In the genomic region with DNA sequence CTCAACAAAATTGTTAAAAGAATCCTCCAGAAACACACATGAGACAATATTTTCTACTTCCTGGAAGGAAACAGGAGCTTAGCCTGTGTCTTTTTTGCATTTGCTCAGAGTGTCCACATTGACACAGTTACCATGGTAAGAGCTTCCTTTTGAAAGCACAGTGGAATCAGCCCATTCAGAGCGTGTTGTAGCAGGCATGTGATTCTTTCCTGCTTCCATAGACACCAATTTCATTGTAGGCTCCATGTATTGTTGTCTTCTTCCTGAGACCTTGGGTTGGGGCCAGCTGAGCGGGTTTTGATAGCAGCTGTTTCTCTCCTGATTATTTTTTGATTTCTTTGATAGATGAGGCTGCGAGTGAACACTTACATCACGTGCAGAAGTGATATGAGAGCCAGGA, we compare ENCODE assay signal across 14 cellular contexts. TPM values are rescaled to one million over a fixed set of nuclear protein-coding genes. Genes with fewer than 3 reads are reported as not detected.
DNase-seq lines count a peak whose midpoint lies in the region; ATAC-seq and TF ChIP-seq lines count a peak whose summit lies in the region.
"Had no signal": no experiment of that assay in that cellular context is flagged by ENCODE, and none has a peak within 500 bp of the region (broad histone marks: within the 10 kb centered on the region; RNA-seq: fewer than 3 reads in every experiment).

No MANE protein-coding gene starts in this region.

- H3K36me3 ChIP-seq in sigmoid colon: no peaks in the 10 kb centered on the region
- H3K36me3 ChIP-seq: neutrophil, thoracic aorta had no signal

- H3K4me1 ChIP-seq in foreskin keratinocyte (peaks cover 15% of the 10 kb centered on the region), sigmoid colon (peaks cover 0 to 33% (median 17%) of the 10 kb centered on the region in 4 donors)

- no peak for TF ChIP-seq EP300 in sigmoid colon (IDR thresholded peaks at IDR 0.05)

- TF ChIP-seq CTCF in foreskin keratinocyte (conservative IDR thresholded peaks at IDR 0.05) (no peak), nephron (IDR thresholded peaks at IDR 0.05; ENCODE audit: unreplicated experiment in 3 of 3) (no peak), sigmoid colon (IDR thresholded peaks at IDR 0.05) (no peak)
- no peak for TF ChIP-seq CTCF in CD4-positive, alpha-beta T cell (IDR thresholded peaks at IDR 0.05)

- intact Hi-C loops in CD4-positive, alpha-beta T cell (cut with DNase I, micrococcal nuclease): no loop called here
- intact Hi-C loops in sigmoid colon (cut with DNase I): no loop called here

- H3K27me3 ChIP-seq in foreskin keratinocyte (no peaks in the 10 kb centered on the region), sigmoid colon (no peaks in the 10 kb centered on the region)
- no peaks in the 10 kb centered on the region for H3K27me3 ChIP-seq in CD4-positive, alpha-beta T cell (ENCODE audit: control insufficient read depth, insufficient read depth, low read length)
- H3K27me3 ChIP-seq: neutrophil had no signal

- peak overlapping the region; percentile 88 to 96 (median 91) for H3K27ac Mint-ChIP-seq in nephron
- no peak overlapping the region for H3K27ac Mint-ChIP-seq in CD4-positive, alpha-beta T cell
- H3K27ac Mint-ChIP-seq in activated T-cell treated with anti-CD3 and anti-CD28 coated beads, Interleukin-2, amount 50 U/mL, for 72 hours: no peak overlapping the region
- H3K27ac Mint-ChIP-seq: activated naive CD8-positive, alpha-beta T cell had no signal

- peaks cover 3% of the 10 kb centered on the region for H3K27me3 Mint-ChIP-seq in nephron (ENCODE audit: low read depth)
- H3K27me3 Mint-ChIP-seq in CD4-positive, alpha-beta T cell: peaks cover 4% of the 10 kb centered on the region
- peaks cover 26% of the 10 kb centered on the region for H3K27me3 Mint-ChIP-seq in activated T-cell treated with anti-CD3 and anti-CD28 coated beads, Interleukin-2, amount 50 U/mL, for 72 hours (ENCODE audit: low read depth)
- H3K27me3 Mint-ChIP-seq: activated naive CD8-positive, alpha-beta T cell had no signal

- CTCF ChIA-PET in CD4-positive, alpha-beta T cell (lab: Charles Lee): no interaction called here

- H3K9me3 ChIP-seq in CD4-positive, alpha-beta T cell (ENCODE audit: control insufficient read depth, low read length): no peaks in the 10 kb centered on the region
- H3K9me3 ChIP-seq in sigmoid colon: no peaks in the 10 kb centered on the region
- H3K9me3 ChIP-seq: neutrophil, thoracic aorta had no signal

- 82 to 90% methylated on average over 4 of the region's 4 CpGs for WGBS in sigmoid colon, 2 donors

- H3K27ac ChIP-seq in foreskin keratinocyte (peak overlapping the region; percentile 42), sigmoid colon (peak overlapping the region in 1 of 4 donors; percentile 2)
- no peak overlapping the region for H3K27ac ChIP-seq in CD4-positive, alpha-beta T cell (ENCODE audit: low read depth, low read length)
- H3K27ac ChIP-seq: neutrophil had no signal

- POLR2A ChIA-PET in CD4-positive, alpha-beta T cell (lab: Charles Lee): no interaction called here

- no peak for TF ChIP-seq POLR2A in sigmoid colon (IDR thresholded peaks at IDR 0.05)

- no peaks in the 10 kb centered on the region for H3K9me3 Mint-ChIP-seq in nephron
- H3K9me3 Mint-ChIP-seq in CD4-positive, alpha-beta T cell: no peaks in the 10 kb centered on the region
- H3K9me3 Mint-ChIP-seq in activated T-cell treated with anti-CD3 and anti-CD28 coated beads, Interleukin-2, amount 50 U/mL, for 72 hours: no peaks in the 10 kb centered on the region

- no peak overlapping the region for H3K4me3 Mint-ChIP-seq in nephron
- H3K4me3 Mint-ChIP-seq in CD4-positive, alpha-beta T cell: no peak overlapping the region
- no peak overlapping the region for H3K4me3 Mint-ChIP-seq in activated T-cell treated with anti-CD3 and anti-CD28 coated beads, Interleukin-2, amount 50 U/mL, for 72 hours
- H3K4me3 Mint-ChIP-seq: activated naive CD8-positive, alpha-beta T cell had no signal

- H3K4me3 ChIP-seq in sigmoid colon: no peak overlapping the region
- H3K4me3 ChIP-seq: thoracic aorta had no signal

- peak; percentile 65 for DNase-seq in COR-L47 (lab: John Stamatoyannopoulos, UW)
- peak; percentile 70 for DNase-seq in NCI-H774 (lab: John Stamatoyannopoulos, UW)
- peak; percentile 85 to 92 for DNase-seq in foreskin keratinocyte
- no peak for DNase-seq in CD4-positive, alpha-beta T cell
- no peak for DNase-seq in cerebellar nuclear complex (lab: John Stamatoyannopoulos, UW)
- no peak for DNase-seq in activated T-cell treated with anti-CD3 and anti-CD28 coated beads, Interleukin-2, amount 50 U/mL, for 72 hours
- DNase-seq in sigmoid colon: no peak
- DNase-seq: NCI-H1417 treated with DMSO at 0.1 percent for 48 hours, OCI-M1, T1000 had no signal

- ATAC-seq in foreskin keratinocyte: peak; percentile 65
- ATAC-seq in CD4-positive, alpha-beta T cell (ENCODE audit: poor library complexity): no peak
- ATAC-seq in activated T-cell treated with anti-CD3 and anti-CD28 coated beads, Interleukin-2, amount 50 U/mL, for 72 hours (replicated peaks in 1 of 2): no peak

- H3K4me1 Mint-ChIP-seq in nephron: peaks cover 32% of the 10 kb centered on the region
- no peaks in the 10 kb centered on the region for H3K4me1 Mint-ChIP-seq in CD4-positive, alpha-beta T cell (ENCODE audit: low read depth)
- H3K4me1 Mint-ChIP-seq in activated T-cell treated with anti-CD3 and anti-CD28 coated beads, Interleukin-2, amount 50 U/mL, for 72 hours (ENCODE audit: low read depth): peaks cover 4% of the 10 kb centered on the region

- H3K36me3 Mint-ChIP-seq in nephron (ENCODE audit: low read depth): no peaks in the 10 kb centered on the region
- no peaks in the 10 kb centered on the region for H3K36me3 Mint-ChIP-seq in CD4-positive, alpha-beta T cell (ENCODE audit: low read depth)
- no peaks in the 10 kb centered on the region for H3K36me3 Mint-ChIP-seq in activated T-cell treated with anti-CD3 and anti-CD28 coated beads, Interleukin-2, amount 50 U/mL, for 72 hours (ENCODE audit: insufficient read depth in 2 of 2)
- H3K36me3 Mint-ChIP-seq: activated naive CD8-positive, alpha-beta T cell had no signal

RNA-seq across cellular contexts. Expression of gene PXDC1, which starts 44.9 kb away (rescaled TPM):
- total RNA-seq in foreskin keratinocyte (33.0 and 40.0 TPM in 2 replicates), sigmoid colon (100 to 1,000 TPM in 1 of 4 donors, 10 to 100 TPM in 3; 46.7 to 116 (median 75.9) TPM)
- polyA plus RNA-seq in foreskin keratinocyte (29.4 and 34.9 TPM in 2 replicates), sigmoid colon (10 to 100 TPM in 1 of 3 donors, 1 to 10 TPM in 2; 9.0 to 22.2 (median 9.1) TPM)
- under 1 TPM; 0.17 to 0.27 TPM for total RNA-seq in CD4-positive, alpha-beta T cell
- 1 to 10 TPM in 1 of 2 donors, under 1 TPM in 1; 0.94 to 7.2 TPM for total RNA-seq in activated T-cell treated with anti-CD3 and anti-CD28 coated beads, Interleukin-2, amount 50 U/mL, for 72 hours

RNA-seq across cellular contexts. Expression of gene FAM50B, which starts 52.8 kb away (rescaled TPM):
- 6.9 and 7.8 TPM in 2 replicates for total RNA-seq in foreskin keratinocyte
- polyA plus RNA-seq in foreskin keratinocyte: 9.2 and 9.4 TPM in 2 replicates
- total RNA-seq in CD4-positive, alpha-beta T cell: 1 to 10 TPM; 2.7 to 2.8 TPM
- 1 to 10 TPM; 8.1 to 8.2 TPM for total RNA-seq in activated T-cell treated with anti-CD3 and anti-CD28 coated beads, Interleukin-2, amount 50 U/mL, for 72 hours
- 10 to 100 TPM in 3 of 4 donors, 1 to 10 TPM in 1; 9.6 to 16.1 (median 13.3) TPM for total RNA-seq in sigmoid colon
- polyA plus RNA-seq in sigmoid colon: 1 to 10 TPM; 2.5 to 8.4 (median 5.4) TPM

Comparison
In these comparisons a context has a peak if more than half of its experiments do, and no peak if none do; other contexts are left out.
1. DNase-seq: peak in COR-L47 (single experiment), NCI-H774 (single experiment) and foreskin keratinocyte (2 of 2); none in CD4-positive, alpha-beta T cell (0 of 10), cerebellar nuclear complex (0 of 2), activated T-cell treated with anti-CD3 and anti-CD28 coated beads, Interleukin-2, amount 50 U/mL, for 72 hours (0 of 2) and sigmoid colon (single experiment).
2. H3K27ac Mint-ChIP-seq: peak in nephron (3 of 3); none in CD4-positive, alpha-beta T cell (single experiment) and activated T-cell treated with anti-CD3 and anti-CD28 coated beads, Interleukin-2, amount 50 U/mL, for 72 hours (single experiment).